2 cellular contexts compared by ENCODE assay signal in the genomic region with DNA sequence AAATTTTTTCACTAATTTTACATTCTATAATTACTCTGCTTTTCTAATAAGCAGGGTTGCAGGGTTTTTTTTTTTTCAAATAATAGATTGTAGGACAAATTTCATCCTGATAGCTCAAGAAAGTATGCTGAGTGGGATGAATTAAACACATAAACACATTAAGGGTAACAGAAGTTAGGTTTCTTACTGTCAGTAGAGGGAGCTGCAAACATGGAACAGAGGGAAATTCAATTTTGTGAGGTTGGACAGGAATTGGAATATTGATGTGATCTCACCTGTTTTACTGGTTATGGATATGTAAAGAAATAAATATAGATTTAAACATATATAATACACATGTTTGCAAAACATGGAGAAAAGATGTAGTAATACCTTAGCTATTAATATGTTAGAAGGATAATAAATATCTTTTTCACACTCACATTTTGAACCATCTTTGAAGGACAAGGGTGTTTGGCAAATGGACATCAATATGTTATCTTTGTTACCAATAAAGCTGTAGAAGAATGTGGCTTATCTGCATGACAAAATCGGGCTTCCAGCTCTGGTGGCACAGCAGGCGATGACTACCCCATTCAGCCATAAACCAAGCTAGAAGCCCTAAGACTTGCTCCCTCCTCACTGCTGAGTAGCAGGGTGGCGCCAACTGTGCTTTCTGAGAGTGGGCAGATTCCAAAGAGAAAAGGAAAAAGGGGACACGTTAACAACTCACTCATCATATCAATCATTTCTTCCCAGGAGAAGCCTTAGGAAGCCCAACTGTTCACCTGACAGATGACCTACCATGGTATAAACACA.
TF ChIP-seq lines count a peak whose summit lies in the region.

No MANE protein-coding gene starts in this region.

TF ChIP-seq in IMR-90, 13 proteins besides CTCF, POLR2A, EP300 and RAD21:
- TF ChIP-seq USF2 (IDR thresholded peaks at IDR 0.05; ENCODE audit: low read depth, low read length), result no peak
- no peak for TF ChIP-seq ELK1 (IDR thresholded peaks at IDR 0.05; ENCODE audit: borderline replicate concordance, low read depth, low read length)
- no peak for TF ChIP-seq CEBPB (IDR thresholded peaks at IDR 0.05; ENCODE audit: low read depth, low read length)
- no peak for TF ChIP-seq RFX5 (IDR thresholded peaks at IDR 0.05; ENCODE audit: low read depth, low read length)
- TF ChIP-seq SMC3 (IDR thresholded peaks at IDR 0.05; ENCODE audit: low read depth, low read length), result no peak
- TF ChIP-seq FOS (IDR thresholded peaks at IDR 0.05; ENCODE audit: low read depth, low read length), result no peak
- no peak for TF ChIP-seq RCOR1 (IDR thresholded peaks at IDR 0.05; ENCODE audit: insufficient replicate concordance, low read length)
- no peak for TF ChIP-seq NFE2L2 (IDR thresholded peaks at IDR 0.05; ENCODE audit: low read depth, low read length)
- no peak for TF ChIP-seq BHLHE40 (IDR thresholded peaks at IDR 0.05; ENCODE audit: low read depth, low read length)
- no peak for TF ChIP-seq MXI1 (IDR thresholded peaks at IDR 0.05; ENCODE audit: borderline replicate concordance, low read depth, low read length)
- TF ChIP-seq CHD1 (IDR thresholded peaks at IDR 0.05; ENCODE audit: low read depth, low read length), result no peak
- no peak for TF ChIP-seq MAZ (IDR thresholded peaks at IDR 0.05; ENCODE audit: borderline replicate concordance, low read depth, low read length)
- no peak for TF ChIP-seq MAFK (IDR thresholded peaks at IDR 0.05; ENCODE audit: low read depth, low read length)

TF ChIP-seq in GM12878, 131 proteins besides CTCF, POLR2A, EP300 and RAD21 (continued from another document):
- TF ChIP-seq, protein P1, sequence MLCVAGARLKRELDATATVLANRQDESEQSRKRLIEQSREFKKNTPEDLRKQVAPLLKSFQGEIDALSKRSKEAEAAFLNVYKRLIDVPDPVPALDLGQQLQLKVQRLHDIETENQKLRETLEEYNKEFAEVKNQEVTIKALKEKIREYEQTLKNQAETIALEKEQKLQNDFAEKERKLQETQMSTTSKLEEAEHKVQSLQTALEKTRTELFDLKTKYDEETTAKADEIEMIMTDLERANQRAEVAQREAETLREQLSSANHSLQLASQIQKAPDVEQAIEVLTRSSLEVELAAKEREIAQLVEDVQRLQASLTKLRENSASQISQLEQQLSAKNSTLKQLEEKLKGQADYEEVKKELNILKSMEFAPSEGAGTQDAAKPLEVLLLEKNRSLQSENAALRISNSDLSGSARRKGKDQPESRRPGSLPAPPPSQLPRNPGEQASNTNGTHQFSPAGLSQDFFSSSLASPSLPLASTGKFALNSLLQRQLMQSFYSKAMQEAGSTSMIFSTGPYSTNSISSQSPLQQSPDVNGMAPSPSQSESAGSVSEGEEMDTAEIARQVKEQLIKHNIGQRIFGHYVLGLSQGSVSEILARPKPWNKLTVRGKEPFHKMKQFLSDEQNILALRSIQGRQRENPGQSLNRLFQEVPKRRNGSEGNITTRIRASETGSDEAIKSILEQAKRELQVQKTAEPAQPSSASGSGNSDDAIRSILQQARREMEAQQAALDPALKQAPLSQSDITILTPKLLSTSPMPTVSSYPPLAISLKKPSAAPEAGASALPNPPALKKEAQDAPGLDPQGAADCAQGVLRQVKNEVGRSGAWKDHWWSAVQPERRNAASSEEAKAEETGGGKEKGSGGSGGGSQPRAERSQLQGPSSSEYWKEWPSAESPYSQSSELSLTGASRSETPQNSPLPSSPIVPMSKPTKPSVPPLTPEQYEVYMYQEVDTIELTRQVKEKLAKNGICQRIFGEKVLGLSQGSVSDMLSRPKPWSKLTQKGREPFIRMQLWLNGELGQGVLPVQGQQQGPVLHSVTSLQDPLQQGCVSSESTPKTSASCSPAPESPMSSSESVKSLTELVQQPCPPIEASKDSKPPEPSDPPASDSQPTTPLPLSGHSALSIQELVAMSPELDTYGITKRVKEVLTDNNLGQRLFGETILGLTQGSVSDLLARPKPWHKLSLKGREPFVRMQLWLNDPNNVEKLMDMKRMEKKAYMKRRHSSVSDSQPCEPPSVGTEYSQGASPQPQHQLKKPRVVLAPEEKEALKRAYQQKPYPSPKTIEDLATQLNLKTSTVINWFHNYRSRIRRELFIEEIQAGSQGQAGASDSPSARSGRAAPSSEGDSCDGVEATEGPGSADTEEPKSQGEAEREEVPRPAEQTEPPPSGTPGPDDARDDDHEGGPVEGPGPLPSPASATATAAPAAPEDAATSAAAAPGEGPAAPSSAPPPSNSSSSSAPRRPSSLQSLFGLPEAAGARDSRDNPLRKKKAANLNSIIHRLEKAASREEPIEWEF (IDR thresholded peaks at IDR 0.05; ENCODE audit: insufficient replicate concordance, low read depth, low read length), result no peak
- TF ChIP-seq RBBP5 (conservative IDR thresholded peaks at IDR 0.05), result no peak
- TF ChIP-seq IRF3 (IDR thresholded peaks at IDR 0.05), result no peak
- TF ChIP-seq CHD1 (IDR thresholded peaks at IDR 0.05; ENCODE audit: low read depth, low read length), result no peak
- TF ChIP-seq MTA3 (IDR thresholded peaks at IDR 0.05; ENCODE audit: borderline replicate concordance, low read length), result no peak
- no peak for TF ChIP-seq DPF2 (IDR thresholded peaks at IDR 0.05)
- no peak for TF ChIP-seq TCF7 (IDR thresholded peaks at IDR 0.05; ENCODE audit: borderline replicate concordance)
- TF ChIP-seq BCL3 (IDR thresholded peaks at IDR 0.05; ENCODE audit: borderline replicate concordance, insufficient read depth, low read depth, low read length, poor library complexity, severe bottlenecking), result no peak
